In genomic region chr12:1605129-1606020, GRCh38 we compare ENCODE assay signal across 1 cellular context.
TF ChIP-seq lines count a peak whose summit lies in the region.

No MANE protein-coding gene starts in this region.

TF ChIP-seq in K562, 482 proteins besides CTCF, POLR2A, EP300 and RAD21 (continued from another document and continues in another):
- TF ChIP-seq ZBTB40 (IDR thresholded peaks at IDR 0.05) (no peak), ZBTB40 (CRISPR knock-in tag; IDR thresholded peaks at IDR 0.05) (no peak), ZC3H8 (IDR thresholded peaks at IDR 0.05) (no peak), RBM15 (IDR thresholded peaks at IDR 0.05; ENCODE audit: insufficient read depth, low read length) (no peak), NCOA6 (IDR thresholded peaks at IDR 0.05) (no peak), TARDBP (IDR thresholded peaks at IDR 0.05) (no peak), MTA3 (IDR thresholded peaks at IDR 0.05; ENCODE audit: borderline replicate concordance) (peak; percentile 19; the same call in 1 of the 2 replicates), SMARCA5 (IDR thresholded peaks at IDR 0.05) (peak; percentile 49; the same call in 1 of the 2 replicates), ZFP91 (CRISPR knock-in tag; IDR thresholded peaks at IDR 0.05) (no peak), POLR3G (IDR thresholded peaks at IDR 0.05; ENCODE audit: extremely low read depth, insufficient read length, insufficient replicate concordance) (no peak), FOXK1 (CRISPR knock-in tag; IDR thresholded peaks at IDR 0.05; ENCODE audit: borderline replicate concordance) (no peak), NEUROD1 (IDR thresholded peaks at IDR 0.05; ENCODE audit: borderline replicate concordance, low read depth, low read length, partially characterized antibody) (no peak), FOXO4 (CRISPR knock-in tag; IDR thresholded peaks at IDR 0.05) (no peak), POLR2B (IDR thresholded peaks at IDR 0.05; ENCODE audit: low read depth, partially characterized antibody) (no peak), SUPT5H (IDR thresholded peaks at IDR 0.05) (0 out of 2 replicates have a peak, but pooled peaks have one; percentile 22), GABPA (tag; conservative IDR thresholded peaks at IDR 0.05; ENCODE audit: low read depth) (no peak), NCOA1 (IDR thresholded peaks at IDR 0.05; ENCODE audit: low read depth) (peak; percentile 34), ATF4 (CRISPR knock-in tag; IDR thresholded peaks at IDR 0.05) (no peak), ZNF324 (CRISPR knock-in tag; IDR thresholded peaks at IDR 0.05) (no peak), HINFP (tag; conservative IDR thresholded peaks at IDR 0.05; ENCODE audit: low read depth) (no peak), FOXM1 (IDR thresholded peaks at IDR 0.05; ENCODE audit: low read depth) (no peak), FOXM1 (CRISPR knock-in tag; IDR thresholded peaks at IDR 0.05; ENCODE audit: low read depth) (0 out of 2 replicates have a peak, but pooled peaks have one; percentile 51), ASH1L (IDR thresholded peaks at IDR 0.05; ENCODE audit: borderline replicate concordance, low read depth, partially characterized antibody) (no peak), MAZ (CRISPR knock-in tag; conservative IDR thresholded peaks at IDR 0.05 in 1 of 2, IDR thresholded peaks at IDR 0.05 in 1 of 2) (no peak), EHMT2 (IDR thresholded peaks at IDR 0.05) (peak; percentile 25; the same call in 1 of the 2 replicates), ZNF655 (CRISPR knock-in tag; IDR thresholded peaks at IDR 0.05) (no peak), PPARD (CRISPR knock-in tag; IDR thresholded peaks at IDR 0.05) (no peak), ZEB2 (IDR thresholded peaks at IDR 0.05) (0 out of 2 replicates have a peak, but pooled peaks have one; percentile 13), SREBF2 (CRISPR knock-in tag; IDR thresholded peaks at IDR 0.05) (no peak), POU5F1 (IDR thresholded peaks at IDR 0.05; ENCODE audit: borderline replicate concordance, low read depth, low read length, partially characterized antibody) (no peak), ELK3 (CRISPR knock-in tag; IDR thresholded peaks at IDR 0.05) (no peak), KHSRP (IDR thresholded peaks at IDR 0.05) (no peak), BDP1 (IDR thresholded peaks at IDR 0.05; ENCODE audit: insufficient read depth, insufficient read length) (no peak), LARP7 (IDR thresholded peaks at IDR 0.05) (peak; percentile 93)
- TF ChIP-seq, protein P1, sequence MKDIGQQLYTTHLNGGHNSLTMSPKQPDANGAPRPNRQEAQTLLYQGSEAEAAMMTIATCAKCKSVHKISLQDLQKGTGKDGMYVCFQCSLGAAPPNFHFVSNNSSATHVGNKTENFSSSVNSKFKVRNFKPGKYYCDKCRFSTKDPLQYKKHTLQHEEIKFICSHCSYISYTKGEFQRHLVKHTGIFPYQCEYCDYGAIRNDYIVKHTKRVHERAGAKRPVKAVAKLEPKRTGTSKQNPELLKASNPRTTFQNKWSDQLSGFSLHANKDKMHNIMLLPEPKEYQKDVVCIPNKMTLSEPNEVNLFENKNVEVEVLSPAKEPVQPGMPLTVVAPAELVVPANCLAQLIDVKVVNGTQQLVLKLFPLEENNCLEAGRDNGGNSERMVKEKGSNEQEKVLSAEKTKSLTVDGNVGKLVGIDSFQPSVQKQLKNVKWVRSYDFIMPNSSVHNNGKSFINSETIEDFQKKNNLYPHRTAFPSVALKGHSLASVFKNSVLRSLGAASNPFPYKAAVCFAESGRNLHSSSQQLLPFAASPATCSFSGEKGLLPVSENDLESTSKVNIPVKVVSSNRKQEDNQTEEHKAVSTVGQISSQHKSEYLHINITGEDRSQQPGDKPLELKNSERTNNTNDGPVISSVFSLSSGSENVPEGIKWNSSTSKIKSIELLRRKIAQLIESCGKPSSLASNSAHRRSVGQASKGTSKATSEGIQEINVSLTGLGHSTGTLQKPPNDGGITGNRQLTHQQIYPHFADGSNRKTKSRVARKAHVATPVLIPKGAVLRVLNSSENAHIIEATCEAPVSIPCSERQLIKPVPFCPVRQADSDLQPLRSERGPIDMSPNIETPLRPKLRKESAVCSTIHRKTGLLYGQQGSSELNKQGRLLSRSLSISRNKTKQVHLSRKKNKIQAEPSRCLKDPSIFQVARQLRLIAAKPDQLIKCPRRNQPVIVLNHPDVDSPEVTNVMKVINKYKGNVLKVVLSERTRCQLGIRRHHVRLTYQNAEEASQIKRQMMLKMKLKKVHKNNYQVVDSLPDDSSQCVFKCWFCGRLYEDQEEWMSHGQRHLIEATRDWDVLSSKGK (CRISPR knock-in tag; IDR thresholded peaks at IDR 0.05), result no peak
- TF ChIP-seq, protein P2, sequence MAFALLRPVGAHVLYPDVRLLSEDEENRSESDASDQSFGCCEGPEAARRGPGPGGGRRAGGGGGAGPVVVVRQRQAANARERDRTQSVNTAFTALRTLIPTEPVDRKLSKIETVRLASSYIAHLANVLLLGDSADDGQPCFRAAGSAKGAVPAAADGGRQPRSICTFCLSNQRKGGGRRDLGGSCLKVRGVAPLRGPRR (CRISPR knock-in tag; IDR thresholded peaks at IDR 0.05), result no peak
